31 cellular contexts compared by ENCODE assay signal in the genomic region with DNA sequence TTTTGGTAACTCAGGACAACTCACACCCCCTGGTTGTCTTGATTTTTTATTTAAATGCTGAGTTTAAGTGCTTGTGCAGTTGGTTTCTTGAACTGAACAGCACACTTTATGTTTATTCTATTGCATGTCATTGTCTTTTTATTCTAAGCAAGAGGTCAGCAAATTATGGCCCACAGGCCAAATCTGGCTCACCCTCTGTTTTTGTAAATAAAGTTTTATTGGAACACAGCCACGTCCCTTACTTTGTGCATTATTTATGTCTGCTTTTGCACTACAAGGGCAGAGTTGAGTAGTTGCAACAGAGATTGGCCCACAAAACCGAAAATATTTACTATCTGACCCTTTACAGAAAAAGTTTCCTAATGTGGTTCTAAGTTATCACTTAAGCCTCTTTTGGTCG.
"Had no signal": no experiment of that assay in that cellular context is flagged by ENCODE, and none has a peak within 500 bp of the region (broad histone marks: within the 10 kb centered on the region; RNA-seq: fewer than 3 reads in every experiment).

No MANE protein-coding gene starts in this region.

- FAIRE-seq: bronchial epithelial cell, TTC549 had no signal

- H3K27ac ChIP-seq: ascending aorta, cardiac muscle cell, VCaP had no signal

- H3K27me3 ChIP-seq: ascending aorta, cardiac muscle cell had no signal

- H3K4me1 ChIP-seq: ascending aorta had no signal

- H3K9me3 ChIP-seq: ascending aorta had no signal

- ATAC-seq: activated CD8-positive, alpha-beta T cell treated with anti-CD3 and anti-CD28 coated beads for 36 hours; activated naive CD8-positive, alpha-beta T cell treated with anti-CD3 and anti-CD28 coated beads, Interleukin-2, amount 50 U/mL, for 24 hours; activated T-cell treated with anti-CD3 and anti-CD28 coated beads, Interleukin-2, amount 50 U/mL, for 4 hours; activated T-cell treated with anti-CD3 and anti-CD28 coated beads, Interleukin-2, amount 50 U/mL, for 72 hours had no signal

- H3K4me3 ChIP-seq: ascending aorta, cardiac muscle cell had no signal

- H3K36me3 ChIP-seq: ascending aorta, cardiac muscle cell had no signal

- DNase-seq: activated B cell treated with CpG ODN at 0.5 μM for 24 hours; activated CD4-positive, alpha-beta memory T cell treated with anti-CD3 and anti-CD28 coated beads for 36 hours; activated CD4-positive, alpha-beta T cell treated with anti-CD3 and anti-CD28 coated beads for 4 hours; activated CD4-positive, alpha-beta T cell treated with anti-CD3 and anti-CD28 coated beads, Interleukin-2, amount 10 ng/mL, durations not matched to agents 24 days and 14 days; activated CD4-positive, alpha-beta T cell treated with anti-CD3 and anti-CD28 coated beads, Interleukin-2, amount 50 U/mL, for 1 hour; activated CD4-positive, alpha-beta T cell treated with anti-CD3 and anti-CD28 coated beads, Interleukin-2, amount 50 U/mL, for 4 hours; activated CD4-positive, CD25-positive, alpha-beta regulatory T cell treated with anti-CD3 and anti-CD28 coated beads, Interleukin-2, amount 50 U/mL, for 72 hours; activated CD8-positive, alpha-beta memory T cell treated with anti-CD3 and anti-CD28 coated beads, Interleukin-2, amount 50 U/mL, for 4 hours; activated CD8-positive, alpha-beta T cell treated with anti-CD3 and anti-CD28 coated beads for 36 hours; activated effector memory CD4-positive, alpha-beta T cell treated with Interleukin-2 at 50 U/mL for 16 hours; activated gamma-delta T cell; activated naive CD4-positive, alpha-beta T cell treated with anti-CD3 and anti-CD28 coated beads, Interleukin-2, amount 10 ng/mL, durations not matched to agents 7 days and 5 days; activated naive CD4-positive, alpha-beta T cell treated with Interleukin-2 at 50 U/mL for 16 hours; activated naive CD8-positive, alpha-beta T cell treated with anti-CD3 and anti-CD28 coated beads, Interleukin-2, amount 10 ng/mL, durations not matched to agents 7 days and 5 days; activated naive CD8-positive, alpha-beta T cell treated with anti-CD3 and anti-CD28 coated beads, Interleukin-2, amount 50 U/mL, for 24 hours; activated T-cell treated with anti-CD3 and anti-CD28 coated beads for 4 hours; activated T-cell treated with anti-CD3 and anti-CD28 coated beads, Interleukin-2, amount 50 U/mL, for 1 hour; activated T-cell treated with anti-CD3 and anti-CD28 coated beads, Interleukin-2, amount 50 U/mL, for 4 hours; activated T-cell treated with anti-CD3 and anti-CD28 coated beads, Interleukin-2, amount 50 U/mL, for 72 hours; amygdala; anterior cingulate cortex; caudate nucleus; cerebellar nuclear complex; T-helper 1 cell; T-helper 2 cell; T-helper 9 cell had no signal
